8 cellular contexts compared by ENCODE assay signal in genomic region chr15:96329403-96329981, GRCh38.
DNase-seq lines count a peak whose midpoint lies in the region; ATAC-seq lines count a peak whose summit lies in the region.

No MANE protein-coding gene starts in this region.

- peaks cover 44% of the 10 kb centered on the region for H3K4me1 ChIP-seq in adipocyte (ENCODE audit: control insufficient read depth, insufficient read depth, low read length)

- peaks cover 8% of the 10 kb centered on the region for H3K36me3 ChIP-seq in adipocyte (ENCODE audit: control insufficient read depth, insufficient read depth, low read length, severe bottlenecking)

- H3K4me3 ChIP-seq in adipocyte (ENCODE audit: low read length) = peak overlapping the region; percentile 95

- H3K27me3 ChIP-seq in adipocyte (replicated peaks; ENCODE audit: control insufficient read depth, insufficient read depth, low read length) = no peaks in the 10 kb centered on the region

- H3K36me3 Mint-ChIP-seq in stimulated activated effector memory CD8-positive, alpha-beta T cell treated with anti-CD3 and anti-CD28 coated beads, Interleukin-12 subunit alpha, Interleukin-12 subunit beta, amount 100 ng/mL, for 72 hours = peaks cover 16% of the 10 kb centered on the region

- peak overlapping the region; percentile 100 for H3K9ac ChIP-seq in adipocyte (ENCODE audit: low read length)

- H3K9me3 Mint-ChIP-seq in stimulated activated effector memory CD8-positive, alpha-beta T cell treated with anti-CD3 and anti-CD28 coated beads, Interleukin-12 subunit alpha, Interleukin-12 subunit beta, amount 100 ng/mL, for 72 hours = no peaks in the 10 kb centered on the region

- H3K9me3 ChIP-seq in adipocyte (ENCODE audit: control insufficient read depth, low read length) = no peaks in the 10 kb centered on the region

- ATAC-seq in stimulated activated effector memory CD8-positive, alpha-beta T cell treated with anti-CD3 and anti-CD28 coated beads, Interleukin-12 subunit alpha, Interleukin-12 subunit beta, amount 100 ng/mL, for 72 hours = no peak
- ATAC-seq in GM21786 (IDR thresholded peaks at IDR 0.05; ENCODE audit: unreplicated experiment) (no peak), GM18519 (IDR thresholded peaks at IDR 0.05; ENCODE audit: low FRiP score, unreplicated experiment) (no peak)

- peaks cover 33% of the 10 kb centered on the region for H3K4me1 Mint-ChIP-seq in stimulated activated effector memory CD8-positive, alpha-beta T cell treated with anti-CD3 and anti-CD28 coated beads, Interleukin-12 subunit alpha, Interleukin-12 subunit beta, amount 100 ng/mL, for 72 hours

- peak overlapping the region; percentile 72 for H3K4me3 Mint-ChIP-seq in stimulated activated effector memory CD8-positive, alpha-beta T cell treated with anti-CD3 and anti-CD28 coated beads, Interleukin-12 subunit alpha, Interleukin-12 subunit beta, amount 100 ng/mL, for 72 hours

- DNase-seq in HCEC 1CT (peak; percentile 36), adipocyte (ENCODE audit: low read depth) (peak; percentile 39), iris pigment epithelial cell (ENCODE audit: low read depth) (peak; percentile 42), DMS53 treated with DMSO at 0.1 percent for 48 hours (lab: John Stamatoyannopoulos, UW; ENCODE audit: unreplicated experiment) (no peak), midbrain (lab: John Stamatoyannopoulos, UW) (no peak)
- DNase-seq in stimulated activated effector memory CD8-positive, alpha-beta T cell treated with anti-CD3 and anti-CD28 coated beads, Interleukin-12 subunit alpha, Interleukin-12 subunit beta, amount 100 ng/mL, for 72 hours (ENCODE audit: low spot score in 2 of 2) = no peak

- H3K27ac Mint-ChIP-seq in stimulated activated effector memory CD8-positive, alpha-beta T cell treated with anti-CD3 and anti-CD28 coated beads, Interleukin-12 subunit alpha, Interleukin-12 subunit beta, amount 100 ng/mL, for 72 hours = no peak overlapping the region

Comparison
In these comparisons a context has a peak if more than half of its experiments do, and no peak if none do; other contexts are left out.
1. DNase-seq: peak in HCEC 1CT (single experiment), adipocyte (single experiment) and iris pigment epithelial cell (single experiment); none in stimulated activated effector memory CD8-positive, alpha-beta T cell treated with anti-CD3 and anti-CD28 coated beads, Interleukin-12 subunit alpha, Interleukin-12 subunit beta, amount 100 ng/mL, for 72 hours (0 of 2), DMS53 treated with DMSO at 0.1 percent for 48 hours (single experiment) and midbrain (single experiment).